Comparison of ENCODE assay signal across 8 cellular contexts in the genomic region with DNA sequence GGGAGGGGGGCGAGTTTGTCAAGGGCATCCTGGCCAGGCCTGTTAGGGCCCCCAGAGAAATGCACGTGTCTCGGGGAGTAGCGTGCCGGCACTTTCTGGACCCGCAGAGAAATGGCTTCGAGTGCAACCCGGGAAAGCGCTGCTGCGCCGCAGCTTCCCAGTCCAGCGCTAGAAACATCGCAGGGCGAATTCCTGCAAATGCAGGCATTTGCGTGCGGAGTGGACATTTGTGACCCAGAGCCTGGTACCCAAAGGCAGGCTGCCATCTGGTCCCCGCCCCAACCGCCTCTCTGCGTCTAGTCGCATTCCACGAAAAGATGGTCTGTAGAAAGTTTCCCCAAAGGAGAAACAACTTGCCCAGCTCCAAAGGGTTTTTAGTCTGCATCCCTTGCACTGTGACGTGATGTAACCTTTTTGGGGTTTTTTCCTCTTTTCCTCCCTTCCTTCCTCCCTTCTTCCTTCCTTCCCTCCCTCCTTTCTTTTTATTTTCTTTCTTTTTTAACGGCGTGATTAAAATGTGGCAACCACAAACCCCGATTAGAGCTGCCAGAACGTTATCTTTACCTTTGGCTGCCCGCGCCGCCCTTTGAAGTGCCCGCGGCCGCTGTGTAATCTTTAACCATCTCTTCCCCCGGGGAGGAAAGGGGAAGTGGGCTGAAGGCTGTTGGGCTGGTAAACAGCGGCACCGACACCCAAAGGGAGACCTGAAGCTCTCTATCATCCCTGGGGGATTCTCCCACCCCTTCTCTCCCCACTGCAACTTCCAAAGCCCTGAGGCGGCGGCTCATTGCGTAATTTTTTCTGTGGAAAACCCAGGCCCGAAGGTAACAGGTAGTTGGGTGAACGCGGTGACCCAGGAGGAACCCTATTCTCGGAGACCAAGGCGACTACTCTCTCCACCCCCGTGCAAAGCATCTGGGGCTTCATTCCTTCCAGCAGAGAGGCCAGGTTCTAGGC. TPM values are rescaled to one million over a fixed set of nuclear protein-coding genes. Genes with fewer than 3 reads are reported as not detected.
A peak's percentile ranks its signal among the peaks of the same experiment; 100 is the strongest.
DNase-seq lines count a peak whose midpoint lies in the region; ATAC-seq, FAIRE-seq and TF ChIP-seq lines count a peak whose summit lies in the region.

No MANE protein-coding gene starts in this region.

- peak overlapping the region; percentile 88 for H3K4me3 Mint-ChIP-seq in osteocyte (ENCODE audit: unreplicated experiment)

- H3K4me1 ChIP-seq in ES-I3 (ENCODE audit: insufficient read depth, low read length) (no peaks in the 10 kb centered on the region), SJCRH30 (no peaks in the 10 kb centered on the region), esophagus (ENCODE audit: control insufficient read depth in 2 of 2, insufficient read depth in 2 of 2, low read length in 1 of 2) (peaks cover 2 to 11% of the 10 kb centered on the region in 2 donors)

- H3K36me3 ChIP-seq in ES-I3 (ENCODE audit: insufficient read depth, low read length), result no peaks in the 10 kb centered on the region
- no peaks in the 10 kb centered on the region for H3K36me3 ChIP-seq in SJCRH30
- no peaks in the 10 kb centered on the region for H3K36me3 ChIP-seq in esophagus (ENCODE audit: control insufficient read depth in 2 of 2, insufficient read depth in 2 of 2, low read length in 1 of 2)

- DNase-seq in SJCRH30 (no peak), osteocyte (ENCODE audit: extremely low spot score, unreplicated experiment) (no peak), GM19239 (ENCODE audit: insufficient read length, low spot score) (no peak), GDM1 (lab: John Stamatoyannopoulos, UW) (no peak)
- no peak for DNase-seq in activated CD4-positive, alpha-beta T cell treated with anti-CD3 and anti-CD28 coated beads, Interleukin-2, amount 50 U/mL, for 1 hour

- H3K27ac ChIP-seq in SJCRH30 (no peak overlapping the region), esophagus (ENCODE audit: low read depth in 2 of 2, low read length in 1 of 2) (no peak overlapping the region)

- no peaks in the 10 kb centered on the region for H3K36me3 Mint-ChIP-seq in osteocyte (ENCODE audit: unreplicated experiment)

- WGBS in esophagus, 2 donors, result 1 to 3% methylated on average over 44 of the region's 44 CpGs

- H3K27ac Mint-ChIP-seq in osteocyte (ENCODE audit: unreplicated experiment), result peak overlapping the region; percentile 84

- H3K27me3 ChIP-seq in SJCRH30 (no peaks in the 10 kb centered on the region), esophagus (ENCODE audit: control insufficient read depth in 1 of 2, insufficient read depth in 2 of 2, low read length in 2 of 2) (peaks cover 0 to 6% of the 10 kb centered on the region in 2 donors)

- H3K4me3 ChIP-seq in SJCRH30 (peak overlapping the region; percentile 72), esophagus (ENCODE audit: low read depth in 1 of 2, low read length in 2 of 2) (peak overlapping the region; percentile 16 to 27)

- no peak for TF ChIP-seq CTCF in osteocyte (IDR thresholded peaks at IDR 0.05)

- no peaks in the 10 kb centered on the region; the same call in 1 of the 2 replicates for H3K9me3 ChIP-seq in ES-I3 (ENCODE audit: control insufficient read depth, insufficient read depth, low read length)
- peaks cover 14% of the 10 kb centered on the region; the same call in 1 of the 2 replicates for H3K9me3 ChIP-seq in SJCRH30 (replicated peaks)
- peaks cover 0 to 6% of the 10 kb centered on the region in 2 donors for H3K9me3 ChIP-seq in esophagus (ENCODE audit: control insufficient read depth in 2 of 2, insufficient read depth in 1 of 2, low read depth in 1 of 2, low read length in 1 of 2)

- peak overlapping the region; percentile 57; the same call in 1 of the 2 replicates for H3K9ac ChIP-seq in ES-I3 (ENCODE audit: low read depth, low read length)

- H3K4me1 Mint-ChIP-seq in osteocyte (ENCODE audit: unreplicated experiment), result peaks cover 62% of the 10 kb centered on the region

- no peak for FAIRE-seq in GM19239 (lab: Jason Lieb, UNC)

- peak; percentile 69 for ATAC-seq in GM21825 (IDR thresholded peaks at IDR 0.05; ENCODE audit: unreplicated experiment)

- no peaks in the 10 kb centered on the region for H3K27me3 Mint-ChIP-seq in osteocyte (ENCODE audit: unreplicated experiment)

- H3K9me3 Mint-ChIP-seq in osteocyte (ENCODE audit: unreplicated experiment), result no peaks in the 10 kb centered on the region

RNA-seq across cellular contexts. Expression of a gene that starts 1.1 kb away (rescaled TPM):
- total RNA-seq in SJCRH30 (2014; rRNA removed; shearing (Covaris generic)), result 5.1 and 6.4 TPM in 2 replicates
- under 1 TPM in 1 of 2 donors, not detected in 1; 0.01 TPM for polyA plus RNA-seq in esophagus
- total RNA-seq in osteocyte, result 55.8 and 56.4 TPM in 2 replicates
